In the genomic region with DNA sequence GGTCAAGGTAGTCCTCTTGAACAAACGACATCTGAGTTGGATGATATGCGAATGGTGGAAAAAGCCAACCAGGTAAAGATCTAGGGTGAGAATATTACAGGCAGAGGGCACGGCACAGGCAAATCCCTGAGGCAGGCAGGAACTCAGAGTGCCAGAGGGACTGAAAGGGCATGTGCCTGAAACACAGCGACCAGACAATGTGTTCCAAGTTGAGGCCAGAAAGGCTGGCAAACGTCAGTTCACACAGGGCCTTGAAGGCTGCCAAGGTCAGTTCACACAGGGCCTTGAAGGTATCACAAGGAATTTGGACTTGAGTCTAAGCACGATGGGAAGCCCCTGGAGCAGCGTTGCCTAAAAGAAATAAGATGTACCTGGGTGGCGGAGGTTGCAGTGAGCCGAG, we compare ENCODE assay signal across 22 cellular contexts. TPM values are rescaled to one million over a fixed set of nuclear protein-coding genes. Genes with fewer than 3 reads are reported as not detected.
DNase-seq lines count a peak whose midpoint lies in the region; ATAC-seq, FAIRE-seq and TF ChIP-seq lines count a peak whose summit lies in the region.
"Had no signal": no experiment of that assay in that cellular context is flagged by ENCODE, and none has a peak within 500 bp of the region (broad histone marks: within the 10 kb centered on the region; RNA-seq: fewer than 3 reads in every experiment).

No MANE protein-coding gene starts in this region.

- DNase-seq in Right ventricle myocardium inferior (ENCODE audit: missing footprints) (no peak), right cardiac atrium (no peak), left ventricle myocardium superior (peak; percentile 34), left cardiac atrium (no peak), mesendoderm (no peak), H54 (ENCODE audit: insufficient read length, low spot score) (no peak)
- DNase-seq: Caco-2; CD4-positive, CD25-positive, alpha-beta regulatory T cell; CD8-positive, alpha-beta T cell; DMS79; EL; GDM1; GOT3; H9 had no signal

- H3K79me1 ChIP-seq in mesendoderm (ENCODE audit: low read length), result no peaks in the 10 kb centered on the region

- WGBS in right cardiac atrium, result 88% methylated on average over 9 of the region's 9 CpGs
- WGBS in mesendoderm (ENCODE audit: extremely low coverage, insufficient coverage, low lambda C conversion rate), result no CpG with 5 or more reads among the region's 9 CpGs

- no peak for FAIRE-seq in H54 (lab: Jason Lieb, UNC)
- FAIRE-seq: A204.1, GM12878, GM18507 had no signal

- peak overlapping the region; percentile 15 for H3K56ac ChIP-seq in mesendoderm (ENCODE audit: low read length)

- no peaks in the 10 kb centered on the region for H3K79me2 ChIP-seq in mesendoderm (ENCODE audit: control insufficient read depth, insufficient read depth, low read length)

- H3K9ac ChIP-seq in mesendoderm (ENCODE audit: low read length), result no peak overlapping the region
- H3K9ac ChIP-seq: BLaER1 had no signal

- no peaks in the 10 kb centered on the region for H3K36me3 ChIP-seq in mesendoderm (ENCODE audit: control insufficient read depth, insufficient read depth, low read length)
- H3K36me3 ChIP-seq: BLaER1 had no signal

- TF ChIP-seq POLR2A in H54 (IDR thresholded peaks at IDR 0.05; ENCODE audit: low read depth, low read length), result no peak

- no peak overlapping the region for H3K23ac ChIP-seq in mesendoderm (ENCODE audit: low read length)

- no peak overlapping the region for H2BK15ac ChIP-seq in mesendoderm (replicated peaks; ENCODE audit: low read depth)

- intact Hi-C loops in Right ventricle myocardium inferior (cut with DNase I), result no loop called here
- intact Hi-C loops in right cardiac atrium (cut with DNase I), result no loop called here
- intact Hi-C loops in left ventricle myocardium superior (cut with micrococcal nuclease), result no loop called here
- intact Hi-C loops in left cardiac atrium (cut with DNase I), result no loop called here

- no peak overlapping the region for H2AK5ac ChIP-seq in mesendoderm (ENCODE audit: low read length)

- no peak overlapping the region for H4K5ac ChIP-seq in mesendoderm (ENCODE audit: low read length)

- H3K27me3 ChIP-seq in right cardiac atrium (ENCODE audit: control insufficient read depth, insufficient read depth) (no peaks in the 10 kb centered on the region), mesendoderm (ENCODE audit: insufficient read depth, low read length, poor library complexity) (no peaks in the 10 kb centered on the region)
- H3K27me3 ChIP-seq: BLaER1 had no signal

- H3K27ac ChIP-seq in right cardiac atrium (ENCODE audit: low read length) (no peak overlapping the region), mesendoderm (ENCODE audit: low read depth, low read length) (no peak overlapping the region)
- H3K27ac ChIP-seq: 22Rv1, BLaER1, C4-2B had no signal

- no peak overlapping the region for H4K8ac ChIP-seq in mesendoderm (ENCODE audit: low read depth, low read length)

- no peak overlapping the region for H2BK5ac ChIP-seq in mesendoderm (ENCODE audit: low read length)

- H3K18ac ChIP-seq in mesendoderm (ENCODE audit: low read length), result no peak overlapping the region

- ATAC-seq in Right ventricle myocardium inferior, result peak; percentile 66
- no peak for ATAC-seq in right cardiac atrium
- peak; percentile 90 for ATAC-seq in left ventricle myocardium superior
- no peak for ATAC-seq in left cardiac atrium
- ATAC-seq in GM18907 (IDR thresholded peaks at IDR 0.05; ENCODE audit: unreplicated experiment), result no peak
- ATAC-seq: CD8-positive, alpha-beta T cell; GM12878; HCT116 had no signal

- H3K9me3 ChIP-seq in right cardiac atrium (ENCODE audit: control insufficient read depth, low read length), result peaks cover 3% of the 10 kb centered on the region

- H3K4me1 ChIP-seq in right cardiac atrium (ENCODE audit: control insufficient read depth, insufficient read depth, low read length) (no peaks in the 10 kb centered on the region), mesendoderm (ENCODE audit: control insufficient read depth, low read depth, low read length) (no peaks in the 10 kb centered on the region)

- no peak overlapping the region for H3K4ac ChIP-seq in mesendoderm (ENCODE audit: low read depth, low read length)

- no peak overlapping the region for H3K4me2 ChIP-seq in mesendoderm (ENCODE audit: low read length)
- H3K4me2 ChIP-seq: BLaER1 had no signal

- H2BK120ac ChIP-seq in mesendoderm (ENCODE audit: low read depth, low read length), result no peak overlapping the region

- H3K4me3 ChIP-seq in right cardiac atrium (ENCODE audit: low read length), result no peak overlapping the region
- no peak overlapping the region for H3K4me3 ChIP-seq in mesendoderm (ENCODE audit: low read length)
- H3K4me3 ChIP-seq: BLaER1, GM12878 had no signal

RNA-seq across cellular contexts. Expression of a gene that starts 20.1 kb away (rescaled TPM):
- total RNA-seq in Right ventricle myocardium inferior, result 11.4 TPM
- 10 to 100 TPM; 22.8 to 59.5 (median 27.8) TPM for total RNA-seq in right cardiac atrium
- 31.1 TPM for polyA plus RNA-seq in right cardiac atrium
- total RNA-seq in left ventricle myocardium superior, result 13.4 TPM
- total RNA-seq in left cardiac atrium, result 10 to 100 TPM; 13.2 to 60.5 TPM
- 44.3 TPM for polyA plus RNA-seq in mesendoderm (2013, experiment 1 of 2)
- 42.6 TPM for polyA plus RNA-seq in mesendoderm (2013, experiment 2 of 2)

Comparison
In these comparisons a context has a peak if more than half of its experiments do, and no peak if none do; other contexts are left out.
1. ATAC-seq: peak in Right ventricle myocardium inferior (single experiment) and left ventricle myocardium superior (single experiment); none in right cardiac atrium (0 of 2), left cardiac atrium (0 of 2) and GM18907 (single experiment).